ENCODE assay signal across 8 cellular contexts in genomic region chr11:95254139-95254704, GRCh38. TPM values are rescaled to one million over a fixed set of nuclear protein-coding genes. Genes with fewer than 3 reads are reported as not detected.
DNase-seq lines count a peak whose midpoint lies in the region; ATAC-seq and TF ChIP-seq lines count a peak whose summit lies in the region.

No MANE protein-coding gene starts in this region.

- H3K4me3 ChIP-seq in HCT116 (replicated peaks in 1 of 2; ENCODE audit: low read depth in 1 of 2, low read length in 2 of 2): peak overlapping the region; percentile 24 to 38
- H3K4me3 ChIP-seq in cardiac muscle cell: peak overlapping the region; percentile 8
- H3K4me3 ChIP-seq in trophoblast cell (ENCODE audit: low read depth, low read length): no peak overlapping the region
- peak overlapping the region in 2 of 4 donors; percentile 16 to 27 for H3K4me3 ChIP-seq in transverse colon

- in situ Hi-C loops in G401 (cut with HindIII; ENCODE audit: low sequenced_read_pairs): no loop called here
- in situ Hi-C loops in transverse colon (cut with MboI; ENCODE audit: low pct_ligation_motif_present in 1 of 4, low pct_unique_long_range_greater_than_20kb in 1 of 4, low sequenced_read_pairs in 3 of 4): no loop called here

- no peaks in the 10 kb centered on the region for H3K9me3 ChIP-seq in HCT116 (ENCODE audit: control insufficient read depth in 1 of 2, insufficient read depth in 1 of 2, low read depth in 1 of 2, low read length in 2 of 2)
- H3K9me3 ChIP-seq in cardiac muscle cell (ENCODE audit: low read depth): no peaks in the 10 kb centered on the region
- H3K9me3 ChIP-seq in trophoblast cell (ENCODE audit: insufficient read depth, low read depth, low read length): no peaks in the 10 kb centered on the region
- no peaks in the 10 kb centered on the region for H3K9me3 ChIP-seq in transverse colon

- H2BK120ac ChIP-seq in trophoblast cell (ENCODE audit: insufficient read depth, low read length, poor library complexity): peak overlapping the region; percentile 18

- no peak overlapping the region for H2BK12ac ChIP-seq in trophoblast cell (ENCODE audit: low read length)

- H3K27me3 Mint-ChIP-seq in activated naive CD8-positive, alpha-beta T cell treated with anti-CD3 and anti-CD28 coated beads, Interleukin-2, amount 50 U/mL, for 24 hours: no peaks in the 10 kb centered on the region

- ATAC-seq in HCT116: peak; percentile 99
- peak; percentile 98 for ATAC-seq in activated naive CD8-positive, alpha-beta T cell treated with anti-CD3 and anti-CD28 coated beads, Interleukin-2, amount 50 U/mL, for 24 hours

- TF ChIP-seq POLR2A in HCT116 (IDR thresholded peaks at IDR 0.05; ENCODE audit: borderline replicate concordance, extremely low read depth, insufficient read depth, insufficient read length) (no peak), transverse colon (IDR thresholded peaks at IDR 0.05) (no peak)

- H3K79me1 ChIP-seq in trophoblast cell (ENCODE audit: low read length): peaks cover 13% of the 10 kb centered on the region

- H3K27ac ChIP-seq in HCT116 (ENCODE audit: low read depth, low read length): no peak overlapping the region
- H3K27ac ChIP-seq in cardiac muscle cell: no peak overlapping the region
- H3K27ac ChIP-seq in trophoblast cell (ENCODE audit: low read depth, low read length): peak overlapping the region; percentile 68
- H3K27ac ChIP-seq in transverse colon: peak overlapping the region; percentile 49 to 62 (median 62)

- peak overlapping the region; percentile 83 for H3K27ac Mint-ChIP-seq in activated naive CD8-positive, alpha-beta T cell treated with anti-CD3 and anti-CD28 coated beads, Interleukin-2, amount 50 U/mL, for 24 hours

- intact Hi-C loops in HCT116 (cut with micrococcal nuclease) (loop anchor here (1.0 kb wide), 1 partner anchor 23 kb away; the partner anchor contains the start of gene SESN3), transverse colon (cut with DNase I; ENCODE audit: low total_unique reads) (no loop called here)

- peak overlapping the region; percentile 22 for H2BK5ac ChIP-seq in trophoblast cell (ENCODE audit: low read depth, low read length, poor library complexity)

- H4K12ac ChIP-seq in trophoblast cell (ENCODE audit: low read depth, low read length): no peak overlapping the region

- H3K4me3 Mint-ChIP-seq in activated naive CD8-positive, alpha-beta T cell treated with anti-CD3 and anti-CD28 coated beads, Interleukin-2, amount 50 U/mL, for 24 hours: peak overlapping the region; percentile 80

- H3K36me3 Mint-ChIP-seq in activated naive CD8-positive, alpha-beta T cell treated with anti-CD3 and anti-CD28 coated beads, Interleukin-2, amount 50 U/mL, for 24 hours (ENCODE audit: low read depth): no peaks in the 10 kb centered on the region

- H3K79me2 ChIP-seq in HCT116 (ENCODE audit: insufficient read depth, low read length): no peaks in the 10 kb centered on the region
- peaks cover 1% of the 10 kb centered on the region for H3K79me2 ChIP-seq in trophoblast cell (ENCODE audit: control insufficient read depth, insufficient read depth, low read length, poor library complexity)

- no peak overlapping the region for H3K14ac ChIP-seq in trophoblast cell (ENCODE audit: low read length)

- H3K18ac ChIP-seq in trophoblast cell (ENCODE audit: low read length): no peak overlapping the region

- WGBS in trophoblast cell (ENCODE audit: extremely low coverage, insufficient coverage, insufficient read length): no CpG with 5 or more reads among the region's 8 CpGs
- WGBS in transverse colon (ENCODE audit: low coverage in 1 of 2), 2 donors: 0 to 1% methylated on average over 2 to 8 of the region's 8 CpGs

- no peak overlapping the region for H4K91ac ChIP-seq in trophoblast cell (ENCODE audit: low read depth, low read length)

- H3K9me2 ChIP-seq in HCT116 (ENCODE audit: insufficient read depth): no peaks in the 10 kb centered on the region

- H3K23ac ChIP-seq in trophoblast cell (ENCODE audit: low read length): no peak overlapping the region

- H3K4ac ChIP-seq in trophoblast cell (ENCODE audit: low read depth, low read length): no peak overlapping the region

- peaks cover 13 to 14% of the 10 kb centered on the region in 2 experiments for H3K4me1 ChIP-seq in HCT116 (ENCODE audit: control insufficient read depth in 1 of 2, insufficient read depth in 2 of 2, low read length in 2 of 2)
- H3K4me1 ChIP-seq in cardiac muscle cell (ENCODE audit: low read depth): peaks cover 4% of the 10 kb centered on the region
- peaks cover 7 to 18% of the 10 kb centered on the region in 2 experiments for H3K4me1 ChIP-seq in trophoblast cell (ENCODE audit: control insufficient read depth in 1 of 2, insufficient read depth in 2 of 2, low read length in 2 of 2)
- peaks cover 7 to 20% (median 15%) of the 10 kb centered on the region in 4 donors for H3K4me1 ChIP-seq in transverse colon

- DNase-seq in G401 (ENCODE audit: low spot score): peak; percentile 91
- DNase-seq in HCT116 (ENCODE audit: low read depth, low spot score): peak; percentile 64
- DNase-seq in MV-4-11 (lab: John Stamatoyannopoulos, UW): peak; percentile 94
- peak; percentile 93 for DNase-seq in SKM-1 (lab: John Stamatoyannopoulos, UW; ENCODE audit: unreplicated experiment)
- DNase-seq in activated naive CD8-positive, alpha-beta T cell treated with anti-CD3 and anti-CD28 coated beads, Interleukin-2, amount 50 U/mL, for 24 hours: peak; percentile 71
- peak; percentile 88 to 93 for DNase-seq in cardiac muscle cell (ENCODE audit: low read depth in 1 of 2, low spot score in 1 of 2)
- DNase-seq in trophoblast cell: peak; percentile 71 to 73
- DNase-seq in transverse colon: peak; percentile 84

- POLR2A ChIA-PET in HCT116 (lab: Charles Lee): no interaction called here

- H3K4me2 ChIP-seq in HCT116 (ENCODE audit: low read length) (peak overlapping the region; percentile 59), trophoblast cell (ENCODE audit: low read length) (peak overlapping the region; percentile 41)

- RAD21 ChIA-PET in HCT116 (lab: Charles Lee; ENCODE audit: low non-redundant PET in 1 of 2, low total read pairs in 2 of 2, uncharacterized antibody in 2 of 2, unreplicated experiment in 2 of 2): interaction anchor here in 1 of 2 experiments (0.6 kb wide), 1 partner anchor 23 kb away, joined by 5 read pairs; the partner anchor contains the start of gene SESN3

- H3K9ac ChIP-seq in HCT116 (ENCODE audit: low read length) (no peak overlapping the region), trophoblast cell (ENCODE audit: low read length) (no peak overlapping the region)

- H3K4me1 Mint-ChIP-seq in activated naive CD8-positive, alpha-beta T cell treated with anti-CD3 and anti-CD28 coated beads, Interleukin-2, amount 50 U/mL, for 24 hours: peaks cover 39% of the 10 kb centered on the region

- TF ChIP-seq CTCF in HCT116 (IDR thresholded peaks at IDR 0.05 in 2 of 3, conservative IDR thresholded peaks at IDR 0.05 in 1 of 3; ENCODE audit: borderline replicate concordance in 1 of 3, insufficient read depth in 1 of 3, low read depth in 2 of 3, low read length in 2 of 3): no peak
- no peak for TF ChIP-seq CTCF in cardiac muscle cell (IDR thresholded peaks at IDR 0.05; ENCODE audit: low read depth, low read length)
- TF ChIP-seq CTCF in transverse colon (IDR thresholded peaks at IDR 0.05): no peak

- no peaks in the 10 kb centered on the region for H4K20me1 ChIP-seq in HCT116 (ENCODE audit: insufficient read depth)

- CTCF ChIA-PET in HCT116 (lab: Charles Lee): no interaction called here

- no peak for TF ChIP-seq RAD21 in HCT116 (IDR thresholded peaks at IDR 0.05; ENCODE audit: low read depth)

- no peak overlapping the region for H2AK5ac ChIP-seq in trophoblast cell (ENCODE audit: low read length)

- H3K36me3 ChIP-seq in HCT116 (ENCODE audit: control insufficient read depth in 1 of 2, insufficient read depth in 2 of 2, low read length in 2 of 2) (no peaks in the 10 kb centered on the region), cardiac muscle cell (no peaks in the 10 kb centered on the region), trophoblast cell (ENCODE audit: control insufficient read depth in 1 of 2, insufficient read depth in 2 of 2, low read length in 2 of 2) (no peaks in the 10 kb centered on the region), transverse colon (no peaks in the 10 kb centered on the region)

- peak overlapping the region; percentile 82 for H2AFZ ChIP-seq in HCT116 (ENCODE audit: low read depth, low read length, poor library complexity, severe bottlenecking)
- no peak overlapping the region for H2AFZ ChIP-seq in trophoblast cell (ENCODE audit: insufficient read depth, low read length, poor library complexity)

- H4K8ac ChIP-seq in trophoblast cell (ENCODE audit: low read depth, low read length): no peak overlapping the region

- H3K9me3 Mint-ChIP-seq in activated naive CD8-positive, alpha-beta T cell treated with anti-CD3 and anti-CD28 coated beads, Interleukin-2, amount 50 U/mL, for 24 hours: no peaks in the 10 kb centered on the region

- no peak for TF ChIP-seq EP300 in transverse colon (IDR thresholded peaks at IDR 0.05; ENCODE audit: low read depth)

- H3K27me3 ChIP-seq in HCT116 (ENCODE audit: insufficient read depth, low read length) (no peaks in the 10 kb centered on the region), cardiac muscle cell (no peaks in the 10 kb centered on the region), trophoblast cell (ENCODE audit: insufficient read depth, low read length) (no peaks in the 10 kb centered on the region), transverse colon (no peaks in the 10 kb centered on the region)

- no TSS peak for BruUV-seq in HCT116 (replicated peaks; lab: Mats Ljungman, UMichigan)

TF ChIP-seq in HCT116, 20 proteins besides CTCF, POLR2A, EP300 and RAD21:
- TF ChIP-seq CEBPB (IDR thresholded peaks at IDR 0.05; ENCODE audit: low read depth): no peak
- peak; percentile 33 for TF ChIP-seq POLR2AphosphoS5 (IDR thresholded peaks at IDR 0.05; ENCODE audit: low read depth, low read length)
- TF ChIP-seq ZFX (IDR thresholded peaks at IDR 0.05): no peak
- peak; percentile 26; the same call in 1 of the 2 replicates for TF ChIP-seq SP1 (IDR thresholded peaks at IDR 0.05; ENCODE audit: low read depth)
- no peak for TF ChIP-seq EZH2phosphoT487 (IDR thresholded peaks at IDR 0.05; ENCODE audit: borderline replicate concordance)
- TF ChIP-seq ZNF274 (IDR thresholded peaks at IDR 0.05; ENCODE audit: low read depth, low read length): no peak
TF ChIP-seq in HCT116: peak in this region for 2.

RNA-seq across cellular contexts. Expression of gene SESN3, which starts 23.2 kb away (rescaled TPM):
- total RNA-seq in G401 (2014; rRNA removed; shearing (Covaris generic)): 0.12 and 1.1 TPM in 2 replicates
- total RNA-seq in HCT116 (2021; ENCODE audit: unreplicated experiment) (4.2 TPM), cardiac muscle cell (21.6 and 27.7 TPM in 2 replicates), transverse colon (10 to 100 TPM in 3 of 4 donors, 1 to 10 TPM in 1; 3.4 to 16.8 (median 11.0) TPM)
- polyA plus RNA-seq in HCT116 (2012): 0.45 and 1.2 TPM in 2 replicates
- polyA plus RNA-seq in cardiac muscle cell: 3.9 and 6.0 TPM in 2 replicates
- 87.0 and 96.4 TPM in 2 replicates for polyA plus RNA-seq in trophoblast cell (2013)

Comparison
In these comparisons a context has a peak if more than half of its experiments do, and no peak if none do; other contexts are left out.
1. H3K27ac ChIP-seq: peak in trophoblast cell (single experiment) and transverse colon (4 of 4); none in HCT116 (single experiment) and cardiac muscle cell (single experiment).
2. Peak in every context shown above with its lines, with median percentiles within 50 percentile points of each other: DNase-seq.